In the genomic region with DNA sequence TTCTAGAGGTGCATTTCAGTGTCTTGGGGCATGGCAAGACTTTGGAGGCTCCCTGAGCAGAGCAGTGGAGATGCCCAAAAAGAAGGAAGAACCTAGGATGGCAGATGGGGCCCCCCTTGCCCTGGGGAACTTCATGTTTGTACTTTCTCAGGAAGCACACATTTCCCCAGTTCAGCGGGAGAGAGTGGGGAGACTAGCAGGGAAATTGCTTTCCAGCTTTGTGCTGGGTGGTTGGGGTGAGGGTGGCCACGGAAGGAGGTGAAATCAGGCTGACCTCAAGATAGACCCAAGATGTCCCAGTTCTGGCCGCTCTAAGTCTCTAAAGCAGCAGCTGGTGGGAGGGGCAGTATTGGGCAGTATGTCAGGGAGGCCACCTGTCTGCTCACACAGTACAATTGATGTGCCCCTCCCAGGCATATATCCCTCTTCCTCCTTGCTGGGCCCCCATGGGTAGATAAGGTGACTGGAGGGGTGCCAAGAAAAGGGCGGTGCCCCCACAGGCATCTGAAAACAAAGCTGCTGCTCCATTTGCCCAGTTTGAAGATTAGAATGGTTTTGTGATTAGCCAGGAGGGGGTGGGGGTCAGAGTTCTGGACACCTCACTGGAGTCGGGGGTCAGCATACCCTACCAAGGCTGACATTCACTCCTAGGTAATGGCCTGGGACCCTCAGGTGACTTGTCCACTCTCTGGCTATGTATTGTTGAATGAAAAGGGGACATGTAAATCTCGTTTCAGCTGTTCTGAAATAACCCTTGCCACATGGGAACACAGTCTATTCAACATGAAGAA, we compare ENCODE assay signal across 8 cellular contexts. TPM values are rescaled to one million over a fixed set of nuclear protein-coding genes. Genes with fewer than 3 reads are reported as not detected.
DNase-seq lines count a peak whose midpoint lies in the region; ATAC-seq, FAIRE-seq and TF ChIP-seq lines count a peak whose summit lies in the region.

No MANE protein-coding gene starts in this region.

- H3K36me3 ChIP-seq in PC-9 (ENCODE audit: low read depth) (0 out of 2 replicates have a peak, but pooled peaks cover 3% of the 10 kb centered on the region), esophagus muscularis mucosa (peaks cover 5 to 47% (median 24%) of the 10 kb centered on the region in 4 donors), neutrophil (peaks cover 88% of the 10 kb centered on the region)

- TF ChIP-seq CTCF in CD14-positive monocyte (IDR thresholded peaks at IDR 0.05): no peak
- TF ChIP-seq CTCF in PC-9 (conservative IDR thresholded peaks at IDR 0.05): no peak
- TF ChIP-seq CTCF in esophagus muscularis mucosa (IDR thresholded peaks at IDR 0.05): no peak
- TF ChIP-seq CTCF in neutrophil (IDR thresholded peaks at IDR 0.05): no peak

- POLR2A ChIA-PET in PC-9 (lab: Charles Lee; ENCODE audit: unreplicated experiment): interaction anchor here (0.6 to 2.0 kb wide), 7 partner anchors 8 to 505 kb away, joined by 3 to 11 read pairs (median 5); partner anchors contain the start of genes CAVIN1 and STAT3

- TF ChIP-seq POLR2A in esophagus muscularis mucosa (IDR thresholded peaks at IDR 0.05; ENCODE audit: low read depth): no peak

- DNase-seq in CD14-positive monocyte (ENCODE audit: low spot score) (no peak), PC-9 (peak; percentile 87 to 89), esophagus muscularis mucosa (ENCODE audit: extremely low spot score) (no peak), DMS114 treated with DMSO at 0.1 percent for 48 hours (lab: John Stamatoyannopoulos, UW; ENCODE audit: unreplicated experiment) (no peak), globus pallidus (ENCODE audit: low spot score) (no peak), GM19239 (ENCODE audit: insufficient read length, low spot score) (no peak)

- 36% methylated on average over 4 of the region's 6 CpGs for WGBS in esophagus muscularis mucosa

- H3K4me1 ChIP-seq in PC-9 (replicated peaks; ENCODE audit: insufficient read depth) (peaks cover 53% of the 10 kb centered on the region), esophagus muscularis mucosa (peaks cover 72 to 95% (median 84%) of the 10 kb centered on the region in 4 donors), neutrophil (ENCODE audit: control insufficient read depth in 1 of 2, insufficient read depth in 1 of 2, low read depth in 1 of 2, low read length in 1 of 2) (peaks cover 47% of the 10 kb centered on the region in 2 experiments)

- no peaks in the 10 kb centered on the region for H3K9me3 Mint-ChIP-seq in CD14-positive monocyte

- TF ChIP-seq EP300 in esophagus muscularis mucosa (IDR thresholded peaks at IDR 0.05): no peak

- intact Hi-C loops in CD14-positive monocyte (cut with micrococcal nuclease) (loop anchor here (5.0 to 10.0 kb wide), 4 partner anchors 62 to 197 kb away; partner anchors contain the start of genes ATP6V0A1 (in 1 of the 2) and CAVIN1 (in 1 of the 2)), PC-9 (cut with micrococcal nuclease; ENCODE audit: unreplicated experiment) (loop anchor here (1.0 to 5.0 kb wide), 6 partner anchors 8 to 552 kb away; partner anchors contain the start of genes ATP6V0A1, CAVIN1 and CNP), esophagus muscularis mucosa (cut with DNase I) (loop anchor here (5.0 kb wide), 2 partner anchors 92 to 197 kb away; no protein-coding TSS in a partner anchor)

- no TSS peak for BruUV-seq in PC-9 (replicated peaks; lab: Mats Ljungman, UMichigan)

- peaks cover 47% of the 10 kb centered on the region for H3F3A ChIP-seq in PC-9 (ENCODE audit: insufficient read depth, low read depth)

- peak overlapping the region; percentile 67 for H3K4me2 ChIP-seq in PC-9

- peaks cover 1 to 5% (median 3%) of the 10 kb centered on the region in 3 donors for H3K27me3 Mint-ChIP-seq in CD14-positive monocyte (ENCODE audit: low read depth in 3 of 3)

- H3K9me3 ChIP-seq in PC-9 (ENCODE audit: insufficient read depth, low read depth) (no peaks in the 10 kb centered on the region), esophagus muscularis mucosa (no peaks in the 10 kb centered on the region), neutrophil (no peaks in the 10 kb centered on the region)

- FAIRE-seq in GM19239 (lab: Jason Lieb, UNC): no peak

- H3K27me3 ChIP-seq in PC-9 (ENCODE audit: insufficient read depth, low read depth) (no peaks in the 10 kb centered on the region), esophagus muscularis mucosa (no peaks in the 10 kb centered on the region), neutrophil (no peaks in the 10 kb centered on the region)

- no peaks in the 10 kb centered on the region for H4K20me1 ChIP-seq in PC-9 (ENCODE audit: insufficient read depth)

- no peaks in the 10 kb centered on the region for H3K79me2 ChIP-seq in PC-9 (ENCODE audit: low read depth)

- peak overlapping the region; percentile 5; the same call in 1 of the 2 replicates for H3K4me3 ChIP-seq in PC-9
- no peak overlapping the region for H3K4me3 ChIP-seq in esophagus muscularis mucosa
- H3K4me3 ChIP-seq in neutrophil (ENCODE audit: low read depth in 1 of 2, low read length in 1 of 2): no peak overlapping the region

- peak overlapping the region; percentile 85 to 93 (median 91) for H3K27ac Mint-ChIP-seq in CD14-positive monocyte

- no peaks in the 10 kb centered on the region for H3K9me2 ChIP-seq in PC-9 (ENCODE audit: insufficient read depth)

- H3K4me1 Mint-ChIP-seq in CD14-positive monocyte: peaks cover 41% of the 10 kb centered on the region

- H3K27ac ChIP-seq in PC-9: peak overlapping the region; percentile 89
- peak overlapping the region; percentile 94 to 98 (median 96) for H3K27ac ChIP-seq in esophagus muscularis mucosa (replicated peaks in 1 of 4)
- H3K27ac ChIP-seq in neutrophil: peak overlapping the region; percentile 87

- peak overlapping the region; percentile 50 to 81 for H3K4me3 Mint-ChIP-seq in CD14-positive monocyte

- peaks cover 60 to 88% of the 10 kb centered on the region in 2 donors for H3K36me3 Mint-ChIP-seq in CD14-positive monocyte

- CTCF ChIA-PET in PC-9 (lab: Charles Lee): interaction anchor here (0.6 to 2.3 kb wide), 2 partner anchors 8 to 47 kb away, joined by 3 to 18 read pairs; no protein-coding TSS in a partner anchor

- H2AFZ ChIP-seq in PC-9: no peak overlapping the region

- ATAC-seq in HG03025 (IDR thresholded peaks at IDR 0.05; ENCODE audit: low FRiP score, unreplicated experiment): no peak

RNA-seq across cellular contexts. Expression of gene NAGLU, which starts 17.1 kb away (rescaled TPM):
- 10 to 100 TPM; 10.4 to 24.9 TPM for polyA plus RNA-seq in CD14-positive monocyte
- total RNA-seq in PC-9 (2021): 18.2 and 20.6 TPM in 2 replicates
- 10 to 100 TPM; 27.8 to 36.6 (median 31.8) TPM for total RNA-seq in esophagus muscularis mucosa

RNA-seq across cellular contexts. Expression of gene HSD17B1, which starts 33.8 kb away (rescaled TPM):
- polyA plus RNA-seq in CD14-positive monocyte: under 1 TPM; 0.19 to 0.27 TPM
- total RNA-seq in PC-9 (2021) (0.90 and 1.3 TPM in 2 replicates), esophagus muscularis mucosa (1 to 10 TPM in 1 of 4 donors, under 1 TPM in 3; 0.13 to 2.5 (median 0.62) TPM)

RNA-seq across cellular contexts. Expression of gene COASY, which starts 43.0 kb away (rescaled TPM):
- polyA plus RNA-seq in CD14-positive monocyte: 10 to 100 TPM; 52.6 to 57.9 TPM
- 133 and 152 TPM in 2 replicates for total RNA-seq in PC-9 (2021)
- 10 to 100 TPM; 13.4 to 27.5 (median 22.4) TPM for total RNA-seq in esophagus muscularis mucosa

RNA-seq across cellular contexts. Expression of gene MLX, which starts 48.0 kb away (rescaled TPM):
- 10 to 100 TPM; 61.4 to 63.5 TPM for polyA plus RNA-seq in CD14-positive monocyte
- total RNA-seq in PC-9 (2021) (20.0 and 26.0 TPM in 2 replicates), esophagus muscularis mucosa (10 to 100 TPM; 24.9 to 34.5 (median 29.3) TPM)

RNA-seq across cellular contexts. Expression of gene PSMC3IP, which starts 58.6 kb away (rescaled TPM):
- polyA plus RNA-seq in CD14-positive monocyte: not detected
- total RNA-seq in PC-9 (2021) (10.2 and 13.4 TPM in 2 replicates), esophagus muscularis mucosa (1 to 10 TPM; 2.2 to 5.0 (median 4.2) TPM)

Comparison
In these comparisons a context has a peak if more than half of its experiments do, and no peak if none do; other contexts are left out.
1. DNase-seq: peak in PC-9 (2 of 2); none in CD14-positive monocyte (single experiment), esophagus muscularis mucosa (single experiment), DMS114 treated with DMSO at 0.1 percent for 48 hours (single experiment), globus pallidus (single experiment) and GM19239 (single experiment).
2. Peak in every context shown above with its lines, with median percentiles within 50 percentile points of each other: H3K27ac ChIP-seq.